In the genomic region with DNA sequence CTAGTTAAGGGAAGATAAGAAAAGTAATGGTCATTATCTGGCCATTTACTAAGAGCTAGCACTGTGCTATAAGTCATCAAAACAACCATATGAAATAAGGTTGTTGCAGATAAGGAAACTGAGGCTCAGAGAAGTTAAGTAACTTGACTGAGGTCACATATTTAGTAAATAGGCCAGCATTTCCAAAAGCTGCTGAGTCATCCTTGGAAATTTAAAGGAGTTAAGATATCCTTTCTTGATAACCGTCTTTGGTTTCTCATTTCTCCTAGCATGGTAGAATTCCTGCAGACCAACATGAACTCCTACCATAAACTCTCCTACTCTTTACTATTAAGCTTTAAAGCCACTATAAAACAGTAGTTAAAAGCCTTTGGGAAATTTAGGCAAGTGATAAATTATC, we compare ENCODE assay signal across 1 cellular context.
TF ChIP-seq lines count a peak whose summit lies in the region.

No MANE protein-coding gene starts in this region.

TF ChIP-seq in H1, 55 proteins besides CTCF, POLR2A, EP300 and RAD21 (continued from another document):
- no peak for TF ChIP-seq RBBP5 (IDR thresholded peaks at IDR 0.05; ENCODE audit: borderline replicate concordance, low read depth, low read length)
- TF ChIP-seq CTBP2 (IDR thresholded peaks at IDR 0.05; ENCODE audit: borderline replicate concordance, insufficient read depth, insufficient read length, low read length) = no peak
- no peak for TF ChIP-seq POLR2AphosphoS5 (IDR thresholded peaks at IDR 0.05; ENCODE audit: low read depth, low read length)
- no peak for TF ChIP-seq POU5F1 (IDR thresholded peaks at IDR 0.05; ENCODE audit: low read depth, low read length)
- peak; percentile 35; the same call in 1 of the 2 replicates for TF ChIP-seq MAFK (IDR thresholded peaks at IDR 0.05; ENCODE audit: low read depth, low read length)
- no peak for TF ChIP-seq CHD2 (IDR thresholded peaks at IDR 0.05; ENCODE audit: low read length)
